10 cellular contexts compared by ENCODE assay signal in the genomic region with DNA sequence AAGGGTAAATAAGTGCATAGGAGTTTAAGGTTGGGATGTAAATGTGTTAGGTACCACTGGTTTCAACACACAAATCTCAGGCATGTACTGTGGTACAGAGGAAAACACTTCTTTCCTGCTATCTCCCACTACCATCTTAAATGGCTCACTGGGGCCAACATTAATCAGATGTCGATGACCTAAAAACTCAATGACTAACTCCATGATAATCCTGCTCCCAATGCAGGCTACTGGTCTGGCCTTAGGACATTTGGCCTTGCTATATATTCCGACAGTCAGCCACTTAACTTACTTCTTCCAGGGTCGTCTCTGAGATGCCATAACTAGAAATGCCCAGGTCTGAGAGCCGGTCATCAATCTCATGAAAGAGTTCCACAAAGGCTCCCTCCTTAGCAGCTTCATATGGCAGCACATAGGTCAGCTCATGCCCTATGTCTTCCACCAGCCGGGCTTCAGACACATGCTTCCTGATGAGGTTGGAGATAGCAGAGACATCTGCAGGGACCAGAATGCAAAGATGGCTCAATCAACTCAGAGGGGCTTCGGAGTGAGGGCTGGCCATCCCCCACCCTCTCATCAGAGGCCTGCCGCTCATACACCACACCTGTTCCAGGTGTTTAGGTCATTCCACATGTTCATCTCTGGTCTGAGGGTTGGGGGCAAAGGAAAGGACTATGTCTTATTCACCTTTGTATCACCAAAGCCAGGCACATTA. TPM values are rescaled to one million over a fixed set of nuclear protein-coding genes. Genes with fewer than 3 reads are reported as not detected.
"Had no signal": no experiment of that assay in that cellular context is flagged by ENCODE, and none has a peak within 500 bp of the region (broad histone marks: within the 10 kb centered on the region; RNA-seq: fewer than 3 reads in every experiment).

No MANE protein-coding gene starts in this region.

- H3K27ac ChIP-seq: GM23248 had no signal

- H2AFZ ChIP-seq: GM23248 had no signal

- H3K9me3 ChIP-seq: HAP-1 had no signal

- FAIRE-seq: HTR-8/SVneo had no signal

- H3K4me1 ChIP-seq: HAP-1 had no signal

- H3K4me3 ChIP-seq: GM23248, HAP-1 had no signal

- H3K27me3 Mint-ChIP-seq: IgD-negative memory B cell had no signal

- H3K9me3 Mint-ChIP-seq: HFFc6, IgD-negative memory B cell had no signal

- H3K27ac Mint-ChIP-seq: HFFc6 had no signal

- H3K36me3 ChIP-seq: HAP-1 had no signal

- H3K4me1 Mint-ChIP-seq: IgD-negative memory B cell had no signal

- H3K9ac ChIP-seq: GM23248 had no signal

- H3K4me3 Mint-ChIP-seq: HFFc6, IgD-negative memory B cell had no signal

- ATAC-seq: HCT116 had no signal

- DNase-seq: GM23248, GOT3, H7, HFFc6, KG1 had no signal

RNA-seq across cellular contexts. Expression of a gene that starts 52.1 kb away (rescaled TPM):
- total RNA-seq: HT-29 had no signal
